In genomic region chr17:75778861-75779249, GRCh38 we compare ENCODE assay signal across 8 cellular contexts. TPM values are rescaled to one million over a fixed set of nuclear protein-coding genes. Genes with fewer than 3 reads are reported as not detected.
A peak's percentile ranks its signal among the peaks of the same experiment; 100 is the strongest.
DNase-seq lines count a peak whose midpoint lies in the region; ATAC-seq and TF ChIP-seq lines count a peak whose summit lies in the region.

No MANE protein-coding gene starts in this region.

- peak overlapping the region; percentile 80 for H3K27ac Mint-ChIP-seq in activated T-helper 2 cell treated with anti-CD3 and anti-CD28 coated beads, Interferon-gamma antibody, Interleukin-2, Interleukin-4, amounts not matched to agents 10 μg/mL and 5 μg/mL and 100 μg/mL, durations not matched to agents 14 hours and 24 hours and 36 hours

- no peaks in the 10 kb centered on the region for H3K27me3 ChIP-seq in DOHH2 (ENCODE audit: control insufficient read depth, low read length)
- no peaks in the 10 kb centered on the region for H3K27me3 ChIP-seq in right cardiac atrium (ENCODE audit: control insufficient read depth, insufficient read depth)
- H3K27me3 ChIP-seq in skeletal muscle tissue (ENCODE audit: control insufficient read depth in 3 of 3, insufficient read depth in 3 of 3, low read length in 3 of 3): no peaks in the 10 kb centered on the region

- H3K27me3 Mint-ChIP-seq in activated T-helper 2 cell treated with anti-CD3 and anti-CD28 coated beads, Interferon-gamma antibody, Interleukin-2, Interleukin-4, amounts not matched to agents 10 μg/mL and 5 μg/mL and 100 μg/mL, durations not matched to agents 14 hours and 24 hours and 36 hours (ENCODE audit: low read depth): no peaks in the 10 kb centered on the region

- intact Hi-C loops in activated T-helper 2 cell treated with anti-CD3 and anti-CD28 coated beads, Interferon-gamma antibody, Interleukin-2, Interleukin-4, amounts not matched to agents 10 μg/mL and 5 μg/mL and 100 μg/mL, durations not matched to agents 14 hours and 24 hours and 36 hours (cut with micrococcal nuclease): loop anchor here (1.0 to 5.0 kb wide), 3 partner anchors 14 to 948 kb away; partner anchors contain the start of genes GALK1, JMJD6, METTL23 and WBP2
- intact Hi-C loops in right cardiac atrium (cut with DNase I): no loop called here

- peaks cover 33% of the 10 kb centered on the region for H3K79me2 ChIP-seq in DOHH2 (ENCODE audit: control insufficient read depth, low read length)

- H3K4me2 ChIP-seq in DOHH2 (ENCODE audit: low read length): peak overlapping the region; percentile 80

- peaks cover 35% of the 10 kb centered on the region for H3K4me1 Mint-ChIP-seq in activated T-helper 2 cell treated with anti-CD3 and anti-CD28 coated beads, Interferon-gamma antibody, Interleukin-2, Interleukin-4, amounts not matched to agents 10 μg/mL and 5 μg/mL and 100 μg/mL, durations not matched to agents 14 hours and 24 hours and 36 hours (ENCODE audit: low read depth)

- TF ChIP-seq CTCF in DOHH2 (IDR thresholded peaks at IDR 0.05; ENCODE audit: low read depth, low read length, poor library complexity, severe bottlenecking): peak; percentile 66
- TF ChIP-seq CTCF in LNCaP clone FGC (IDR thresholded peaks at IDR 0.05; ENCODE audit: control insufficient read depth, extremely low read depth, insufficient read depth): peak; percentile 61

- peaks cover 45% of the 10 kb centered on the region for H3K4me1 ChIP-seq in DOHH2 (ENCODE audit: control insufficient read depth, low read length)
- peaks cover 4% of the 10 kb centered on the region for H3K4me1 ChIP-seq in right cardiac atrium (ENCODE audit: control insufficient read depth, insufficient read depth, low read length)
- H3K4me1 ChIP-seq in skeletal muscle tissue (ENCODE audit: control insufficient read depth in 3 of 3, insufficient read depth in 3 of 3, low read length in 3 of 3): peaks cover 36 to 45% (median 43%) of the 10 kb centered on the region in 3 donors

- H3K27ac ChIP-seq in DOHH2 (ENCODE audit: low read depth, low read length) (peak overlapping the region; percentile 81), right cardiac atrium (ENCODE audit: low read length) (peak overlapping the region; percentile 100), skeletal muscle tissue (ENCODE audit: low read depth, low read length) (peak overlapping the region; percentile 99)

- peak overlapping the region; percentile 96 to 99 (median 99) for H3K9ac ChIP-seq in skeletal muscle tissue (ENCODE audit: low read depth in 1 of 3, low read length in 3 of 3)

- H3K4me3 ChIP-seq in DOHH2 (ENCODE audit: low read length) (peak overlapping the region; percentile 87), LNCaP clone FGC (ENCODE audit: low read depth, low read length) (peak overlapping the region; percentile 75), right cardiac atrium (ENCODE audit: low read length) (peak overlapping the region; percentile 87), skeletal muscle tissue (ENCODE audit: low read length in 3 of 3) (peak overlapping the region; percentile 78 to 91 (median 81))

- H3K36me3 ChIP-seq in DOHH2 (ENCODE audit: control insufficient read depth, low read length) (peaks cover 40% of the 10 kb centered on the region), skeletal muscle tissue (ENCODE audit: control insufficient read depth in 3 of 3, insufficient read depth in 3 of 3, low read length in 3 of 3) (peaks cover 32 to 39% (median 33%) of the 10 kb centered on the region in 3 donors)

- peak overlapping the region; percentile 97 for H3K4me3 Mint-ChIP-seq in activated T-helper 2 cell treated with anti-CD3 and anti-CD28 coated beads, Interferon-gamma antibody, Interleukin-2, Interleukin-4, amounts not matched to agents 10 μg/mL and 5 μg/mL and 100 μg/mL, durations not matched to agents 14 hours and 24 hours and 36 hours (ENCODE audit: low read depth)

- peaks cover 59% of the 10 kb centered on the region for H3F3A ChIP-seq in DOHH2 (ENCODE audit: control insufficient read depth, insufficient read depth)

- H3K36me3 Mint-ChIP-seq in activated T-helper 2 cell treated with anti-CD3 and anti-CD28 coated beads, Interferon-gamma antibody, Interleukin-2, Interleukin-4, amounts not matched to agents 10 μg/mL and 5 μg/mL and 100 μg/mL, durations not matched to agents 14 hours and 24 hours and 36 hours (ENCODE audit: low read depth): peaks cover 41% of the 10 kb centered on the region

- ATAC-seq in GM21367 (IDR thresholded peaks at IDR 0.05; ENCODE audit: unreplicated experiment) (peak; percentile 3), right cardiac atrium (peak in 1 of 2 donors; percentile 4), HG03521 (IDR thresholded peaks at IDR 0.05; ENCODE audit: unreplicated experiment) (no peak)

- H3K9me3 ChIP-seq in DOHH2 (ENCODE audit: control insufficient read depth, insufficient read depth, low read length) (no peaks in the 10 kb centered on the region), right cardiac atrium (ENCODE audit: control insufficient read depth, low read length) (no peaks in the 10 kb centered on the region), skeletal muscle tissue (ENCODE audit: control insufficient read depth in 3 of 3, low read length in 3 of 3) (no peaks in the 10 kb centered on the region)

- under 1% methylated on average over 38 of the region's 38 CpGs for WGBS in right cardiac atrium

- no peaks in the 10 kb centered on the region for H3K9me3 Mint-ChIP-seq in activated T-helper 2 cell treated with anti-CD3 and anti-CD28 coated beads, Interferon-gamma antibody, Interleukin-2, Interleukin-4, amounts not matched to agents 10 μg/mL and 5 μg/mL and 100 μg/mL, durations not matched to agents 14 hours and 24 hours and 36 hours

- DNase-seq in LNCaP clone FGC (ENCODE audit: low read depth) (no peak), right cardiac atrium (peak in 1 of 3 donors; percentile 66), dermis blood vessel endothelial cell (no peak)
- peak; percentile 73 for DNase-seq in activated T-helper 2 cell treated with anti-CD3 and anti-CD28 coated beads, Interferon-gamma antibody, Interleukin-2, Interleukin-4, amounts not matched to agents 10 μg/mL and 5 μg/mL and 100 μg/mL, durations not matched to agents 14 hours and 24 hours and 36 hours (ENCODE audit: low spot score)

- H4K20me1 ChIP-seq in DOHH2 (ENCODE audit: control insufficient read depth, insufficient read depth, low read depth, low read length): peaks cover 20% of the 10 kb centered on the region

- no peaks in the 10 kb centered on the region for H3K9me2 ChIP-seq in DOHH2 (replicated peaks; ENCODE audit: control insufficient read depth, low read length)

RNA-seq across cellular contexts. Expression of gene UNK, which starts 5.8 kb away (rescaled TPM):
- total RNA-seq in activated T-helper 2 cell treated with anti-CD3 and anti-CD28 coated beads, Interferon-gamma antibody, Interleukin-2, Interleukin-4, amounts not matched to agents 10 μg/mL and 5 μg/mL and 100 μg/mL, durations not matched to agents 14 hours and 24 hours and 36 hours: 26.8 and 30.1 TPM in 2 replicates
- total RNA-seq in right cardiac atrium (10 to 100 TPM; 18.2 to 22.5 (median 19.9) TPM), skeletal muscle tissue (15.7 TPM), dermis blood vessel endothelial cell (10.9 and 12.4 TPM in 2 replicates)
- polyA plus RNA-seq in right cardiac atrium: 20.8 TPM

RNA-seq across cellular contexts. Expression of gene GALK1, which starts 13.9 kb away (rescaled TPM):
- 55.4 and 63.7 TPM in 2 replicates for total RNA-seq in activated T-helper 2 cell treated with anti-CD3 and anti-CD28 coated beads, Interferon-gamma antibody, Interleukin-2, Interleukin-4, amounts not matched to agents 10 μg/mL and 5 μg/mL and 100 μg/mL, durations not matched to agents 14 hours and 24 hours and 36 hours
- total RNA-seq in right cardiac atrium (10 to 100 TPM; 15.9 to 19.5 (median 17.3) TPM), skeletal muscle tissue (29.2 TPM), dermis blood vessel endothelial cell (66.0 and 66.5 TPM in 2 replicates)
- polyA plus RNA-seq in right cardiac atrium: 22.6 TPM

RNA-seq across cellular contexts. Expression of gene ITGB4, which starts 57.6 kb away (rescaled TPM):
- 1.3 and 2.0 TPM in 2 replicates for total RNA-seq in activated T-helper 2 cell treated with anti-CD3 and anti-CD28 coated beads, Interferon-gamma antibody, Interleukin-2, Interleukin-4, amounts not matched to agents 10 μg/mL and 5 μg/mL and 100 μg/mL, durations not matched to agents 14 hours and 24 hours and 36 hours
- total RNA-seq in right cardiac atrium (10 to 100 TPM; 19.9 to 29.7 (median 23.6) TPM), skeletal muscle tissue (3.1 TPM), dermis blood vessel endothelial cell (34.4 and 125 TPM in 2 replicates)
- 12.7 TPM for polyA plus RNA-seq in right cardiac atrium
